In genomic region chr6:54846243-54846856, GRCh38 we compare ENCODE assay signal across 9 cellular contexts. TPM values are rescaled to one million over a fixed set of nuclear protein-coding genes. Genes with fewer than 3 reads are reported as not detected.
DNase-seq lines count a peak whose midpoint lies in the region; ATAC-seq and TF ChIP-seq lines count a peak whose summit lies in the region.
"Had no signal": no experiment of that assay in that cellular context is flagged by ENCODE, and none has a peak within 500 bp of the region (broad histone marks: within the 10 kb centered on the region; RNA-seq: fewer than 3 reads in every experiment).

TSS of gene FAM83B (plus strand) at chr6:54846771. CDS start at chr6:54870247, 23,476 bp downstream.

- TF ChIP-seq POLR2A in erythroblast (IDR thresholded peaks at IDR 0.05; ENCODE audit: low read length), result no peak

- no peak within 1 kb of the TSS for H3K27ac ChIP-seq in thoracic aorta
- no peak within 1 kb of the TSS for H3K27ac ChIP-seq in CD8-positive, alpha-beta memory T cell (ENCODE audit: low read depth, low read length)

- H3K4me3 ChIP-seq in choroid plexus epithelial cell (ENCODE audit: low read depth, low read length) (peak within 1 kb of the TSS; percentile 53), thoracic aorta (peak within 1 kb of the TSS; percentile 65)
- H3K4me3 ChIP-seq in CD8-positive, alpha-beta memory T cell (ENCODE audit: low read length), result no peak within 1 kb of the TSS

- CTCF ChIA-PET in CD8-positive, alpha-beta memory T cell (lab: Charles Lee), result no interaction called here

- POLR2A ChIA-PET in CD8-positive, alpha-beta memory T cell (lab: Charles Lee), result no interaction called here

- H3K4me3 Mint-ChIP-seq in CD8-positive, alpha-beta memory T cell, result no peak within 1 kb of the TSS

- H3K36me3 ChIP-seq in thoracic aorta, result no peaks in the 10 kb centered on the region
- no peaks in the 10 kb centered on the region for H3K36me3 ChIP-seq in CD8-positive, alpha-beta memory T cell (ENCODE audit: insufficient read depth, low read length)

- no peak for TF ChIP-seq CTCF in choroid plexus epithelial cell (conservative IDR thresholded peaks at IDR 0.05; ENCODE audit: low read depth, low read length)
- no peak for TF ChIP-seq CTCF in thoracic aorta (IDR thresholded peaks at IDR 0.05)

- H3K4me1 Mint-ChIP-seq in CD8-positive, alpha-beta memory T cell, result no peaks in the 10 kb centered on the region

- no peak within 1 kb of the TSS for H3K27ac Mint-ChIP-seq in CD8-positive, alpha-beta memory T cell

- intact Hi-C loops in left colon (cut with DNase I, micrococcal nuclease), result no loop called here

- H3K9me3 Mint-ChIP-seq in CD8-positive, alpha-beta memory T cell, result peaks cover 4 to 27% (median 25%) of the 10 kb centered on the region in 5 donors

- peaks cover 2 to 9% of the 10 kb centered on the region in 2 donors for H3K4me1 ChIP-seq in thoracic aorta (ENCODE audit: control insufficient read depth in 1 of 2, low read depth in 2 of 2)
- no peaks in the 10 kb centered on the region for H3K4me1 ChIP-seq in CD8-positive, alpha-beta memory T cell (ENCODE audit: insufficient read depth, low read length)

- ATAC-seq in left colon (peak; percentile 92), thoracic aorta (ENCODE audit: insufficient number of reproducible peaks, low FRiP score, low read depth) (no peak)

- no peaks in the 10 kb centered on the region for H3K9me3 ChIP-seq in thoracic aorta
- H3K9me3 ChIP-seq in CD8-positive, alpha-beta memory T cell (ENCODE audit: low read length), result no peaks in the 10 kb centered on the region

- H3K27me3 Mint-ChIP-seq in CD8-positive, alpha-beta memory T cell, result peaks cover 3 to 4% of the 10 kb centered on the region in 2 donors

- peak; percentile 13 for DNase-seq in HuH-7.5 (ENCODE audit: low spot score)
- DNase-seq in choroid plexus epithelial cell (ENCODE audit: low read depth), result no peak
- DNase-seq in left colon, result peak; percentile 89
- no peak for DNase-seq in thoracic aorta (ENCODE audit: low spot score)
- DNase-seq in erythroblast (lab: John Stamatoyannopoulos, UW), result no peak
- DNase-seq in stimulated activated CD4-positive, alpha-beta T cell treated with anti-CD3 and anti-CD28 coated beads, Interleukin-15, amount 100 ng/mL, for 24 hours, result no peak
- DNase-seq in Kasumi-1 (lab: John Stamatoyannopoulos, UW), result no peak
- no peak for DNase-seq in CD8-positive, alpha-beta memory T cell
- DNase-seq: amniotic stem cell had no signal

- peaks cover 4% of the 10 kb centered on the region for H3K27me3 ChIP-seq in thoracic aorta (replicated peaks; ENCODE audit: insufficient read depth)
- H3K27me3 ChIP-seq in CD8-positive, alpha-beta memory T cell (ENCODE audit: insufficient read depth, low read length, poor library complexity, severe bottlenecking), result no peaks in the 10 kb centered on the region

- H3K36me3 Mint-ChIP-seq in CD8-positive, alpha-beta memory T cell, result no peaks in the 10 kb centered on the region

RNA-seq across cellular contexts. Expression of gene FAM83B, which starts in this region (rescaled TPM):
- total RNA-seq in left colon, result 10 to 100 TPM; 39.4 to 48.3 TPM
- total RNA-seq in thoracic aorta, result not detected
- total RNA-seq in CD8-positive, alpha-beta memory T cell, result not detected
- polyA plus RNA-seq in CD8-positive, alpha-beta memory T cell, result not detected

Comparison
In these comparisons a context has a peak if more than half of its experiments do, and no peak if none do; other contexts are left out.
1. RNA of gene FAM83B (total RNA-seq): 39.4 to 48.3 TPM in left colon; not detected in thoracic aorta and not detected in CD8-positive, alpha-beta memory T cell; every median in the first group is over 10 times any median in the second.
2. DNase-seq: peak in HuH-7.5 (single experiment) and left colon (2 of 2); none in choroid plexus epithelial cell (single experiment), thoracic aorta (single experiment), erythroblast (0 of 2), stimulated activated CD4-positive, alpha-beta T cell treated with anti-CD3 and anti-CD28 coated beads, Interleukin-15, amount 100 ng/mL, for 24 hours (single experiment), Kasumi-1 (0 of 2) and CD8-positive, alpha-beta memory T cell (0 of 5).